Comparison of ENCODE assay signal across 1 cellular context in genomic region chr16:81005644-81006471, GRCh38.
TF ChIP-seq lines count a peak whose summit lies in the region.

No MANE protein-coding gene starts in this region.

TF ChIP-seq in H1, 55 proteins besides CTCF, POLR2A, EP300 and RAD21:
- TF ChIP-seq TEAD4 (IDR thresholded peaks at IDR 0.05; ENCODE audit: low read depth, low read length) (peak; percentile 38; the same call in 1 of the 2 replicates), HDAC2 (IDR thresholded peaks at IDR 0.05; ENCODE audit: borderline replicate concordance in 1 of 2, low read depth in 2 of 2, low read length in 2 of 2) (0 out of 4 replicates have a peak, but pooled peaks of 1 of the 2 experiments have one; percentile 78), SP1 (IDR thresholded peaks at IDR 0.05; ENCODE audit: low read depth, low read length) (no peak), FOSL1 (IDR thresholded peaks at IDR 0.05; ENCODE audit: insufficient read depth, low read depth, low read length) (no peak), POLR2AphosphoS5 (IDR thresholded peaks at IDR 0.05; ENCODE audit: low read depth, low read length) (no peak)
